ENCODE assay signal across 8 cellular contexts in the genomic region with DNA sequence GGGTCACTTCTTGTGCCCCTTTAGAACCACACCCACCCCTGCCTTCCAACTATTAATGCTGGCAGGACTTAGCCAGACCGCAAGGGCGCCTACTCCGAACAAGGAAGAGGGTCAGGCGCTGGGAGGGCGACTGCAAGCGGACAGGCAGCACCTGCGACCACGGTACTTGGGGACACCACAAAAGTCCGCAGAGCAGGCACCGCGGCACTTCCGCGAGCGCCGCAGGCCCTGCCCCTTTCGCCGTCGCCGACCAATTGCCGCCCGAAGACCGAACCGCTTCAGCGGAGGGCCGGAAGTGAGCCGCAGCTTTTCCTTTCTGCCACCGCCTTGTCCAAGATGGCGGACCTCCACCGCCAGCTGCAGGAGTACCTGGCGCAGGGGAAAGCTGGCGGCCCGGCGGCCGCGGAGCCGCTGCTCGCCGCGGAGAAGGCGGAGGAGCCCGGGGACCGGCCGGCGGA. TPM values are rescaled to one million over a fixed set of nuclear protein-coding genes. Genes with fewer than 3 reads are reported as not detected.
DNase-seq lines count a peak whose midpoint lies in the region; ATAC-seq and TF ChIP-seq lines count a peak whose summit lies in the region.

A gene with protein sequence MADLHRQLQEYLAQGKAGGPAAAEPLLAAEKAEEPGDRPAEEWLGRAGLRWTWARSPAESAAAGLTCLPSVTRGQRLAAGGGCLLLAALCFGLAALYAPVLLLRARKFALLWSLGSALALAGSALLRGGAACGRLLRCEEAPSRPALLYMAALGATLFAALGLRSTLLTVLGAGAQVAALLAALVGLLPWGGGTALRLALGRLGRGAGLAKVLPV (plus strand): TSS at position 305 of the 458 bp plus-strand sequence. CDS start 32 bp downstream, at position 337.

- no peak for TF ChIP-seq EP300 in ovary (IDR thresholded peaks at IDR 0.05)

- TF ChIP-seq CTCF in GM12865 (IDR thresholded peaks at IDR 0.05; ENCODE audit: insufficient read depth, low read depth, low read length, missing control alignments), result no peak
- TF ChIP-seq CTCF in ovary (IDR thresholded peaks at IDR 0.05), result no peak

- H3K27ac Mint-ChIP-seq in activated naive CD8-positive, alpha-beta T cell, result peak within 1 kb of the TSS; percentile 97

- H3K4me1 Mint-ChIP-seq in activated naive CD8-positive, alpha-beta T cell (ENCODE audit: low read depth), result peaks cover 44% of the 10 kb centered on the region

- H3K27ac ChIP-seq in ovary, result peak within 1 kb of the TSS; percentile 84 to 92
- peak within 1 kb of the TSS; percentile 99 for H3K27ac ChIP-seq in thymus (ENCODE audit: low read depth)

- H3K4me1 ChIP-seq in ovary (ENCODE audit: insufficient read depth), result peaks cover 3% of the 10 kb centered on the region
- peaks cover 14% of the 10 kb centered on the region for H3K4me1 ChIP-seq in thymus (ENCODE audit: control insufficient read depth, insufficient read depth, low read length)

- peak; percentile 98 for DNase-seq in GM12865 (ENCODE audit: low read depth)
- DNase-seq in NCI-H1105 (lab: John Stamatoyannopoulos, UW), result peak; percentile 79
- peak; percentile 96 for DNase-seq in Right ventricle myocardium inferior (ENCODE audit: missing footprints)
- DNase-seq in ovary, result peak; percentile 87 to 92 (median 87)

- no peaks in the 10 kb centered on the region for H3K27me3 Mint-ChIP-seq in activated naive CD8-positive, alpha-beta T cell

- ATAC-seq in HG02678 (IDR thresholded peaks at IDR 0.05; ENCODE audit: unreplicated experiment) (peak; percentile 72), SK-N-SH treated with all-trans-retinoic acid at 6 μM for 48 hours (peak; percentile 95), Right ventricle myocardium inferior (peak; percentile 92)

- H3K4me3 ChIP-seq in GM12865 (ENCODE audit: low read depth, low read length) (peak within 1 kb of the TSS; percentile 73), ovary (peak within 1 kb of the TSS; percentile 85), thymus (ENCODE audit: low read length) (peak within 1 kb of the TSS; percentile 94)

- WGBS in ovary, 3 donors, result 0% methylated on average over 23 to 44 of the region's 44 CpGs
- WGBS in thymus, result under 1% methylated on average over 44 of the region's 44 CpGs

- H3K9me3 ChIP-seq in ovary (no peaks in the 10 kb centered on the region), thymus (ENCODE audit: control insufficient read depth) (no peaks in the 10 kb centered on the region)

- H3K36me3 ChIP-seq in ovary, result no peaks in the 10 kb centered on the region
- peaks cover 6% of the 10 kb centered on the region for H3K36me3 ChIP-seq in thymus (ENCODE audit: control insufficient read depth, insufficient read depth)

- peaks cover 12% of the 10 kb centered on the region for H3K36me3 Mint-ChIP-seq in activated naive CD8-positive, alpha-beta T cell

- intact Hi-C loops in Right ventricle myocardium inferior (cut with DNase I) (loop anchor here (2.0 to 10.0 kb wide), 4 partner anchors 24 to 144 kb away; a partner anchor contains a TSS), ovary (cut with DNase I) (loop anchor here in 1 of 4 donors (5.0 kb wide), 1 partner anchor 326 kb away; a partner anchor contains a TSS)

- H3K27me3 ChIP-seq in ovary (no peaks in the 10 kb centered on the region), thymus (ENCODE audit: control insufficient read depth, insufficient read depth) (no peaks in the 10 kb centered on the region)

- H3K9me3 Mint-ChIP-seq in activated naive CD8-positive, alpha-beta T cell (ENCODE audit: low read depth), result no peaks in the 10 kb centered on the region

- H3K4me3 Mint-ChIP-seq in activated naive CD8-positive, alpha-beta T cell, result peak within 1 kb of the TSS; percentile 93

- TF ChIP-seq POLR2A in ovary (IDR thresholded peaks at IDR 0.05), result peak; percentile 64

TF ChIP-seq in SK-N-SH treated with all-trans-retinoic acid at 6 μM for 48 hours, 23 proteins besides CTCF, POLR2A, EP300 and RAD21:
- TF ChIP-seq, protein P1, sequence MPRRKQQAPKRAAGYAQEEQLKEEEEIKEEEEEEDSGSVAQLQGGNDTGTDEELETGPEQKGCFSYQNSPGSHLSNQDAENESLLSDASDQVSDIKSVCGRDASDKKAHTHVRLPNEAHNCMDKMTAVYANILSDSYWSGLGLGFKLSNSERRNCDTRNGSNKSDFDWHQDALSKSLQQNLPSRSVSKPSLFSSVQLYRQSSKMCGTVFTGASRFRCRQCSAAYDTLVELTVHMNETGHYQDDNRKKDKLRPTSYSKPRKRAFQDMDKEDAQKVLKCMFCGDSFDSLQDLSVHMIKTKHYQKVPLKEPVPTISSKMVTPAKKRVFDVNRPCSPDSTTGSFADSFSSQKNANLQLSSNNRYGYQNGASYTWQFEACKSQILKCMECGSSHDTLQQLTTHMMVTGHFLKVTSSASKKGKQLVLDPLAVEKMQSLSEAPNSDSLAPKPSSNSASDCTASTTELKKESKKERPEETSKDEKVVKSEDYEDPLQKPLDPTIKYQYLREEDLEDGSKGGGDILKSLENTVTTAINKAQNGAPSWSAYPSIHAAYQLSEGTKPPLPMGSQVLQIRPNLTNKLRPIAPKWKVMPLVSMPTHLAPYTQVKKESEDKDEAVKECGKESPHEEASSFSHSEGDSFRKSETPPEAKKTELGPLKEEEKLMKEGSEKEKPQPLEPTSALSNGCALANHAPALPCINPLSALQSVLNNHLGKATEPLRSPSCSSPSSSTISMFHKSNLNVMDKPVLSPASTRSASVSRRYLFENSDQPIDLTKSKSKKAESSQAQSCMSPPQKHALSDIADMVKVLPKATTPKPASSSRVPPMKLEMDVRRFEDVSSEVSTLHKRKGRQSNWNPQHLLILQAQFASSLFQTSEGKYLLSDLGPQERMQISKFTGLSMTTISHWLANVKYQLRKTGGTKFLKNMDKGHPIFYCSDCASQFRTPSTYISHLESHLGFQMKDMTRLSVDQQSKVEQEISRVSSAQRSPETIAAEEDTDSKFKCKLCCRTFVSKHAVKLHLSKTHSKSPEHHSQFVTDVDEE (CRISPR knock-in tag; IDR thresholded peaks at IDR 0.05), result peak; percentile 27; the same call in 1 of the 2 replicates
- TF ChIP-seq ZFP30 (CRISPR knock-in tag; IDR thresholded peaks at IDR 0.05), result no peak
TF ChIP-seq in SK-N-SH treated with all-trans-retinoic acid at 6 μM for 48 hours: peak in this region for 1.

RNA-seq across cellular contexts. Expression of the gene that starts here (rescaled TPM):
- total RNA-seq in Right ventricle myocardium inferior (3.1 TPM), ovary (1 to 10 TPM; 6.1 to 9.8 (median 6.9) TPM)
- polyA plus RNA-seq in ovary (1 to 10 TPM; 5.1 to 8.5 TPM), thymus (8.8 TPM)

Comparison
In these comparisons a context has a peak if more than half of its experiments do, and no peak if none do; other contexts are left out.
1. Peak in every context shown above with its lines: DNase-seq, ATAC-seq, H3K4me3 ChIP-seq and H3K27ac ChIP-seq.